2 cellular contexts compared by ENCODE assay signal in the genomic region with DNA sequence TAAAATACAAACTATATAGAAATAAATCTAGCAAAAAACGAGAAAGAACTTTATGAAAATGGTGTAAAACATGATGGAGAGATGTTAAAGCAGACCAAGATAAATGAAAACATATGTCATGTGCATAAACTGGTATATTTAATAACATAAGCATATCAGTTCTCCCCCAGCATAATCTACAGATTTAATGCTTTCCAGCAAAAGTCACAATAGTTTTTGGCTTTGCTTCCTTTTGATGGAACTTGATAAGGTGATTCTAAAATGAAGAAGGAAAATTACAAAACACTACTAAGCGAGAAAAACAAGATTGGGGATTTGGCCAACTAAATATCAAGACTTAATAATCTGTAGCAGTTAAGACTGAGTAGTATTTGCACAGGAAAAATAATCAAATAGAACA.
TF ChIP-seq lines count a peak whose summit lies in the region.

No MANE protein-coding gene starts in this region.

TF ChIP-seq in SK-N-SH, 30 proteins besides CTCF, POLR2A, EP300 and RAD21 (continued from another document):
- no peak for TF ChIP-seq FOXM1 (IDR thresholded peaks at IDR 0.05; ENCODE audit: low read depth)
- TF ChIP-seq TCF12 (IDR thresholded peaks at IDR 0.05) = peak; percentile 35
- no peak for TF ChIP-seq ELF1 (IDR thresholded peaks at IDR 0.05)
- no peak for TF ChIP-seq RFX5 (IDR thresholded peaks at IDR 0.05; ENCODE audit: low read length)
- TF ChIP-seq MXI1 (IDR thresholded peaks at IDR 0.05; ENCODE audit: low read depth, low read length) = no peak
- no peak for TF ChIP-seq MEF2A (IDR thresholded peaks at IDR 0.05; ENCODE audit: borderline replicate concordance, low read depth)
- peak; percentile 91 for TF ChIP-seq GATA2 (CRISPR knock-in tag; IDR thresholded peaks at IDR 0.05)
- no peak for TF ChIP-seq EZH2phosphoT487 (IDR thresholded peaks at IDR 0.05; ENCODE audit: borderline replicate concordance, low read depth)
- TF ChIP-seq FOXJ3 (CRISPR knock-in tag; IDR thresholded peaks at IDR 0.05) = 0 out of 2 replicates have a peak, but pooled peaks have one; percentile 18
- TF ChIP-seq GABPA (IDR thresholded peaks at IDR 0.05; ENCODE audit: low read depth) = no peak
- TF ChIP-seq RCOR1 (IDR thresholded peaks at IDR 0.05; ENCODE audit: low read length) = peak; percentile 92
- TF ChIP-seq SIN3A (IDR thresholded peaks at IDR 0.05; ENCODE audit: borderline replicate concordance, low read depth, low read length) = no peak
- TF ChIP-seq TEAD4 (IDR thresholded peaks at IDR 0.05; ENCODE audit: borderline replicate concordance, insufficient read depth) = no peak

TF ChIP-seq in SK-N-SH treated with all-trans-retinoic acid at 6 μM for 48 hours, 23 proteins besides CTCF, POLR2A, EP300 and RAD21 (continued from another document):
- TF ChIP-seq TSHZ2 (CRISPR knock-in tag; IDR thresholded peaks at IDR 0.05) (peak; percentile 62; the same call in 1 of the 2 replicates), ARNTL (CRISPR knock-in tag; IDR thresholded peaks at IDR 0.05; ENCODE audit: borderline replicate concordance, low read depth) (no peak)
